8 cellular contexts compared by ENCODE assay signal in the genomic region with DNA sequence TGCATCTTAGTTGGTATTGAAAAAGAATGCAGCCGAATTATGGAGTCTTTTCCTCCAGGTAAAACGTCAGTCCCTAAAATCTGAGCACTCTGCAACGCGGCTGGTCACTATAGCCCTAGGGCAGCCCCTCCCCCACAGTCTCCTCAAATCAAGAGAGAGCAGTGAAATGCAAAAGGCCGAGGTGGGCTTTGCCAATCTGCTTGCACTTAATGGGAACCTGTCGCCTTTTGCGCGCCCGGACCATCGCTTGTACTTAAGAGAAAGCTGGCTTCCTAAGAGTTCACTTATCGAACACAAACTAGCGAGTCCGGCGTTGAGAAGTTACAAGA. TPM values are rescaled to one million over a fixed set of nuclear protein-coding genes. Genes with fewer than 3 reads are reported as not detected.
DNase-seq lines count a peak whose midpoint lies in the region; ATAC-seq and TF ChIP-seq lines count a peak whose summit lies in the region.

No MANE protein-coding gene starts in this region.

- ATAC-seq in HG02943 (IDR thresholded peaks at IDR 0.05; ENCODE audit: low read depth, unreplicated experiment) (peak; percentile 14), body of pancreas (no peak), right lobe of liver (no peak)

- TF ChIP-seq POLR2A in body of pancreas (IDR thresholded peaks at IDR 0.05) (no peak), right lobe of liver (IDR thresholded peaks at IDR 0.05) (no peak), stomach (IDR thresholded peaks at IDR 0.05) (no peak)

- intact Hi-C loops in body of pancreas (cut with DNase I), result no loop called here
- intact Hi-C loops in right lobe of liver (cut with DNase I), result loop anchor here (10.0 kb wide), 2 partner anchors 111 to 121 kb away; no protein-coding TSS in a partner anchor
- intact Hi-C loops in stomach (cut with DNase I; ENCODE audit: low total_unique reads), result no loop called here

- H3K4me1 ChIP-seq in body of pancreas (peaks cover 12% of the 10 kb centered on the region), right lobe of liver (peaks cover 0 to 11% (median 3%) of the 10 kb centered on the region in 4 donors), stomach (peaks cover 0 to 36% (median 18%) of the 10 kb centered on the region in 4 donors)

- DNase-seq in GM06990 (ENCODE audit: extremely low read depth, insufficient read length) (no peak), NCI-H524 (lab: John Stamatoyannopoulos, UW) (peak; percentile 37 to 63), body of pancreas (peak in 3 of 4 donors; percentile 29 to 42 (median 39)), right lobe of liver (peak in 2 of 3 donors; percentile 48 to 50), stomach (no peak), NCI-H2107 treated with DMSO at 0.1 percent for 48 hours (lab: John Stamatoyannopoulos, UW; ENCODE audit: unreplicated experiment) (no peak), HuH-7 (ENCODE audit: low spot score) (no peak)

- H3K36me3 ChIP-seq in GM06990 (ENCODE audit: control insufficient read depth, insufficient read depth, low read length) (peaks cover 5% of the 10 kb centered on the region), body of pancreas (replicated peaks in 1 of 2; ENCODE audit: insufficient read depth in 1 of 2, low read depth in 2 of 2) (peaks cover 4 to 18% of the 10 kb centered on the region in 2 donors), right lobe of liver (peaks cover 0 to 23% (median 10%) of the 10 kb centered on the region in 4 donors), stomach (peaks cover 26 to 37% (median 36%) of the 10 kb centered on the region in 4 donors)

- no peak for TF ChIP-seq EP300 in stomach (IDR thresholded peaks at IDR 0.05)

- TF ChIP-seq CTCF in GM06990 (IDR thresholded peaks at IDR 0.05; ENCODE audit: insufficient read depth, low read length, poor library complexity, severe bottlenecking) (no peak), body of pancreas (IDR thresholded peaks at IDR 0.05) (no peak), right lobe of liver (IDR thresholded peaks at IDR 0.05) (no peak), stomach (IDR thresholded peaks at IDR 0.05) (no peak)

- 0 to 1% methylated on average over 14 of the region's 14 CpGs for WGBS in body of pancreas, 2 donors
- WGBS in right lobe of liver (ENCODE audit: insufficient coverage, low coverage, low lambda C conversion rate, missing lambda C conversion rate), result 0% methylated on average over 10 of the region's 14 CpGs
- WGBS in stomach, 5 donors, result 0 to 1% (median 0%) methylated on average over 13 to 14 of the region's 14 CpGs

- H3K27me3 ChIP-seq in GM06990 (replicated peaks; ENCODE audit: control insufficient read depth, insufficient read depth, low read length) (no peaks in the 10 kb centered on the region), body of pancreas (no peaks in the 10 kb centered on the region), right lobe of liver (no peaks in the 10 kb centered on the region), stomach (no peaks in the 10 kb centered on the region)

- H3K27ac ChIP-seq in body of pancreas (peak overlapping the region in 3 of 4 donors; percentile 31 to 68 (median 62)), right lobe of liver (peak overlapping the region in 2 of 3 donors; percentile 41 to 45), stomach (peak overlapping the region; percentile 39 to 90 (median 79))

- no peaks in the 10 kb centered on the region for H3K9me3 ChIP-seq in body of pancreas
- H3K9me3 ChIP-seq in right lobe of liver, result no peaks in the 10 kb centered on the region
- no peaks in the 10 kb centered on the region for H3K9me3 ChIP-seq in stomach

- H3K4me3 ChIP-seq in GM06990 (replicated peaks; ENCODE audit: low read depth, low read length), result peak overlapping the region; percentile 73
- peak overlapping the region; percentile 37 to 43 for H3K4me3 ChIP-seq in body of pancreas
- H3K4me3 ChIP-seq in right lobe of liver, result peak overlapping the region; percentile 76 to 92 (median 79)
- peak overlapping the region; percentile 78 to 92 (median 82) for H3K4me3 ChIP-seq in stomach

RNA-seq across cellular contexts. Expression of a gene that starts 0.4 kb away (rescaled TPM):
- total RNA-seq in body of pancreas, result 10 to 100 TPM; 15.6 to 21.4 TPM
- 10 to 100 TPM in 3 of 6 experiments, 1 to 10 TPM in 3; 6.6 to 35.9 (median 10.5) TPM for total RNA-seq in right lobe of liver
- total RNA-seq in stomach, result 10 to 100 TPM; 29.0 to 50.0 (median 43.0) TPM
- 10 to 100 TPM; 22.8 to 25.6 (median 24.0) TPM for polyA plus RNA-seq in stomach

RNA-seq across cellular contexts. Expression of a gene that starts 39.8 kb away (rescaled TPM):
- total RNA-seq in body of pancreas (not detected), right lobe of liver (not detected), stomach (not detected)
- not detected for polyA plus RNA-seq in stomach

Comparison
In these comparisons a context has a peak if more than half of its experiments do, and no peak if none do; other contexts are left out.
1. DNase-seq: peak in NCI-H524 (2 of 2), body of pancreas (3 of 4) and right lobe of liver (2 of 3); none in GM06990 (single experiment), stomach (single experiment), NCI-H2107 treated with DMSO at 0.1 percent for 48 hours (single experiment) and HuH-7 (single experiment).
2. intact Hi-C loops: an anchor here in right lobe of liver (10.0 kb wide); none called in body of pancreas and stomach.
3. Peak in every context shown above with its lines, with median percentiles within 50 percentile points of each other: H3K4me3 ChIP-seq and H3K27ac ChIP-seq.